In genomic region chr7:77878500-77878899, GRCh38 we compare ENCODE assay signal across 22 cellular contexts.
A peak's percentile ranks its signal among the peaks of the same experiment; 100 is the strongest.
DNase-seq lines count a peak whose midpoint lies in the region; ATAC-seq, FAIRE-seq and TF ChIP-seq lines count a peak whose summit lies in the region.
"Had no signal": no experiment of that assay in that cellular context is flagged by ENCODE, and none has a peak within 500 bp of the region (broad histone marks: within the 10 kb centered on the region; RNA-seq: fewer than 3 reads in every experiment).

No MANE protein-coding gene starts in this region.

- H3K14ac ChIP-seq in IMR-90 (replicated peaks; ENCODE audit: low read depth, low read length), result no peak overlapping the region

- H3K9ac ChIP-seq in IMR-90 (ENCODE audit: low read depth, low read length) (no peak overlapping the region), K562 (ENCODE audit: insufficient read depth in 1 of 2, low read depth in 2 of 2, low read length in 2 of 2) (no peak overlapping the region)
- H3K9ac ChIP-seq: BLaER1 had no signal

- no peak overlapping the region for H3K27ac ChIP-seq in IMR-90 (ENCODE audit: insufficient read depth, low read length)
- no peak overlapping the region for H3K27ac ChIP-seq in K562 (ENCODE audit: extremely low read depth, low read depth, low read length)
- peak overlapping the region in 3 of 4 donors; percentile 6 to 47 (median 26) for H3K27ac ChIP-seq in gastrocnemius medialis
- no peak overlapping the region for H3K27ac ChIP-seq in ascending aorta
- no peak overlapping the region for H3K27ac ChIP-seq in testis
- H3K27ac ChIP-seq: BLaER1, C4-2B had no signal

- H2BK15ac ChIP-seq in IMR-90 (ENCODE audit: low read depth, low read length), result no peak overlapping the region

- H2BK20ac ChIP-seq in IMR-90 (ENCODE audit: low read depth, low read length), result no peak overlapping the region

- H3K4me2 ChIP-seq in IMR-90 (ENCODE audit: low read depth, low read length) (no peak overlapping the region), K562 (ENCODE audit: insufficient read depth, low read length) (no peak overlapping the region)
- H3K4me2 ChIP-seq: BLaER1, GM23338 had no signal

- no peak overlapping the region for H2AK9ac ChIP-seq in IMR-90 (replicated peaks; ENCODE audit: low read depth, low read length, poor library complexity)

- TF ChIP-seq RAD21 in IMR-90 (IDR thresholded peaks at IDR 0.05; ENCODE audit: low read length) (no peak), K562 (CRISPR knock-in tag; conservative IDR thresholded peaks at IDR 0.05 in 1 of 2, IDR thresholded peaks at IDR 0.05 in 1 of 2) (no peak)

- POLR2A ChIA-PET in IMR-90 (lab: Charles Lee; ENCODE audit: unreplicated experiment), result no interaction called here
- POLR2A ChIA-PET in K562 (lab: Yijun Ruan, JAX), result no interaction called here

- no CpG with 5 or more reads among the region's 1 CpG for WGBS in IMR-90 (ENCODE audit: extremely low coverage in 2 of 2, insufficient read length in 1 of 2), 2 experiments
- 88% methylated on average over 1 of the region's 1 CpG for WGBS in K562 (ENCODE audit: insufficient coverage, low coverage, missing lambda C conversion rate)
- 95 to 100% methylated on average over 1 of the region's 1 CpG for WGBS in testis, 2 donors

- TF ChIP-seq EP300 in K562 (IDR thresholded peaks at IDR 0.05; ENCODE audit: low read length), result no peak

- in situ Hi-C loops in IMR-90 (cut with MboI; ENCODE audit: low sequenced_read_pairs), result no loop called here
- in situ Hi-C loops in K562 (cut with MboI), result no loop called here
- in situ Hi-C loops in gastrocnemius medialis (cut with MboI; ENCODE audit: low sequenced_read_pairs in 4 of 4), result no loop called here

- H3K9me3 ChIP-seq in IMR-90 (ENCODE audit: control insufficient read depth, insufficient read depth, low read length), result no peaks in the 10 kb centered on the region
- no peaks in the 10 kb centered on the region for H3K9me3 ChIP-seq in K562 (replicated peaks; ENCODE audit: control insufficient read depth, insufficient read depth, low read depth, low read length)
- no peaks in the 10 kb centered on the region for H3K9me3 ChIP-seq in gastrocnemius medialis
- no peaks in the 10 kb centered on the region for H3K9me3 ChIP-seq in ascending aorta
- no peaks in the 10 kb centered on the region for H3K9me3 ChIP-seq in testis
- H3K9me3 ChIP-seq: BLaER1, Caco-2 had no signal

- no peak overlapping the region for H2BK120ac ChIP-seq in IMR-90 (ENCODE audit: low read depth, low read length)

- TF ChIP-seq CTCF in IMR-90 (conservative IDR thresholded peaks at IDR 0.05; ENCODE audit: low read depth, low read length), result no peak
- no peak for TF ChIP-seq CTCF in K562 (IDR thresholded peaks at IDR 0.05 in 2 of 3, conservative IDR thresholded peaks at IDR 0.05 in 1 of 3; ENCODE audit: insufficient read depth in 2 of 3, low read depth in 1 of 3, low read length in 3 of 3)
- no peak for TF ChIP-seq CTCF in gastrocnemius medialis (IDR thresholded peaks at IDR 0.05 in 4 of 5, conservative IDR thresholded peaks at IDR 0.05 in 1 of 5)
- TF ChIP-seq CTCF in ascending aorta (IDR thresholded peaks at IDR 0.05), result no peak
- TF ChIP-seq CTCF in testis (IDR thresholded peaks at IDR 0.05), result no peak

- no TSS peak for BruUV-seq in IMR-90 (replicated peaks; lab: Mats Ljungman, UMichigan)
- no TSS peak for BruUV-seq in K562 (replicated peaks; lab: Mats Ljungman, UMichigan)

- no peak for ATAC-seq in IMR-90 (ENCODE audit: low read depth)
- no peak for ATAC-seq in K562
- no peak for ATAC-seq in gastrocnemius medialis
- ATAC-seq in GM21529 (IDR thresholded peaks at IDR 0.05; ENCODE audit: unreplicated experiment), result no peak
- ATAC-seq: CD8-positive, alpha-beta T cell; GM23338; HCT116 had no signal

- no peak overlapping the region for H3K18ac ChIP-seq in IMR-90 (ENCODE audit: low read depth, low read length)

- H4K20me1 ChIP-seq in IMR-90 (ENCODE audit: insufficient read depth, low read length), result no peaks in the 10 kb centered on the region
- no peaks in the 10 kb centered on the region; the same call in 1 of the 2 replicates for H4K20me1 ChIP-seq in K562 (replicated peaks; ENCODE audit: control insufficient read depth, insufficient read depth, low read length)
- H4K20me1 ChIP-seq: BLaER1 had no signal

- H2AFZ ChIP-seq in IMR-90 (replicated peaks; ENCODE audit: low read length, poor library complexity), result no peak overlapping the region
- H2AFZ ChIP-seq in K562 (ENCODE audit: low read depth, low read length), result no peak overlapping the region
- H2AFZ ChIP-seq: GM23338 had no signal

- 0 out of 2 replicates have a peak overlapping the region, but pooled peaks have one; percentile 10 for H2AK5ac ChIP-seq in IMR-90 (ENCODE audit: low read depth, low read length)

- FAIRE-seq in GM18507 (lab: Jason Lieb, UNC), result peak; percentile 42
- FAIRE-seq in K562 (lab: Jason Lieb, UNC), result no peak
- FAIRE-seq: G401.6, GM12892, GM19239 had no signal

- H3K36me3 ChIP-seq in IMR-90 (ENCODE audit: control insufficient read depth, insufficient read depth, low read length), result 0 out of 2 replicates have a peak, but pooled peaks cover 1% of the 10 kb centered on the region
- peaks cover 5% of the 10 kb centered on the region; the same call in 1 of the 3 replicates for H3K36me3 ChIP-seq in K562 (ENCODE audit: control insufficient read depth, insufficient read depth, low read length)
- H3K36me3 ChIP-seq in gastrocnemius medialis, result no peaks in the 10 kb centered on the region
- no peaks in the 10 kb centered on the region for H3K36me3 ChIP-seq in ascending aorta
- no peaks in the 10 kb centered on the region for H3K36me3 ChIP-seq in testis (ENCODE audit: low read depth, missing control alignments)
- H3K36me3 ChIP-seq: BLaER1 had no signal

- no peak overlapping the region for H4K8ac ChIP-seq in IMR-90 (ENCODE audit: low read depth in 2 of 2, low read length in 2 of 2)

- H3K4ac ChIP-seq in IMR-90 (ENCODE audit: low read depth, low read length), result no peak overlapping the region

- dilution Hi-C loops in IMR-90 (cut with HindIII; ENCODE audit: low sequenced_read_pairs, unreplicated experiment), result no loop called here

- H3K27me3 ChIP-seq in IMR-90 (ENCODE audit: control insufficient read depth, insufficient read depth, low read length), result no peaks in the 10 kb centered on the region
- H3K27me3 ChIP-seq in K562 (ENCODE audit: control insufficient read depth in 2 of 2, insufficient read depth in 2 of 2, low read length in 2 of 2), result no peaks in the 10 kb centered on the region
- H3K27me3 ChIP-seq in gastrocnemius medialis, result no peaks in the 10 kb centered on the region
- no peaks in the 10 kb centered on the region for H3K27me3 ChIP-seq in ascending aorta
- H3K27me3 ChIP-seq in testis, result no peaks in the 10 kb centered on the region
- H3K27me3 ChIP-seq: BLaER1 had no signal

- H3K4me3 ChIP-seq in IMR-90 (ENCODE audit: insufficient read depth, low read depth, low read length), result no peak overlapping the region
- H3K4me3 ChIP-seq in K562, result no peak overlapping the region
- no peak overlapping the region for H3K4me3 ChIP-seq in gastrocnemius medialis
- H3K4me3 ChIP-seq in ascending aorta, result no peak overlapping the region
- H3K4me3 ChIP-seq in testis, result no peak overlapping the region
- H3K4me3 ChIP-seq: BLaER1, GM23338 had no signal

- H3K79me2 ChIP-seq in K562 (ENCODE audit: control insufficient read depth, insufficient read depth, low read length), result peaks cover 43% of the 10 kb centered on the region

- intact Hi-C loops in IMR-90 (cut with micrococcal nuclease), result no loop called here
- intact Hi-C loops in K562 (cut with micrococcal nuclease), result no loop called here
- intact Hi-C loops in gastrocnemius medialis (cut with DNase I; ENCODE audit: low total_unique reads), result loop anchor here (5.0 kb wide), 1 partner anchor 66 kb away; no protein-coding TSS in a partner anchor
- intact Hi-C loops in ascending aorta (cut with DNase I), result no loop called here
- intact Hi-C loops in testis (cut with DNase I; ENCODE audit: low total_unique reads), result no loop called here

- CTCF ChIA-PET in IMR-90 (lab: Yijun Ruan, JAX) (no interaction called here), K562 (lab: Yijun Ruan, JAX; ENCODE audit: low intra/inter-chr PET ratio) (no interaction called here)

- H4K5ac ChIP-seq in IMR-90 (ENCODE audit: low read depth, low read length), result no peak overlapping the region

- no peak overlapping the region for H2BK5ac ChIP-seq in IMR-90 (ENCODE audit: low read depth, low read length, poor library complexity, severe bottlenecking)

- H4K91ac ChIP-seq in IMR-90 (ENCODE audit: insufficient read depth, low read depth, low read length), result no peak overlapping the region

- peaks cover 5% of the 10 kb centered on the region for H3K4me1 ChIP-seq in IMR-90 (ENCODE audit: control insufficient read depth, insufficient read depth, low read length)
- H3K4me1 ChIP-seq in K562 (replicated peaks in 1 of 2; ENCODE audit: control insufficient read depth in 2 of 2, insufficient read depth in 2 of 2, low read length in 2 of 2), result peaks cover 0 to 3% of the 10 kb centered on the region in 2 experiments; a peak in 2 of 5 replicates
- peaks cover 31 to 38% of the 10 kb centered on the region in 2 donors for H3K4me1 ChIP-seq in gastrocnemius medialis
- no peaks in the 10 kb centered on the region for H3K4me1 ChIP-seq in ascending aorta
- no peaks in the 10 kb centered on the region for H3K4me1 ChIP-seq in testis
- H3K4me1 ChIP-seq: BLaER1 had no signal

- DNase-seq in GM18507 (ENCODE audit: extremely low spot score, insufficient read length, low read depth) (no peak), IMR-90 (no peak), K562 (ENCODE audit: extremely low read depth in 1 of 4, low spot score in 3 of 4) (no peak), gastrocnemius medialis (no peak), SW480 (ENCODE audit: low spot score) (no peak), ascending aorta (ENCODE audit: low spot score in 2 of 2) (no peak), testis (no peak)
- DNase-seq: Caco-2; CD4-positive, CD25-positive, alpha-beta regulatory T cell; CD8-positive, alpha-beta T cell; DMS153; DND-41; H9; HFFc6 had no signal

- H3K79me1 ChIP-seq in IMR-90 (ENCODE audit: low read depth in 1 of 2, low read length in 2 of 2), result peaks cover 20 to 49% of the 10 kb centered on the region in 2 experiments

- no peak overlapping the region for H3K23ac ChIP-seq in IMR-90 (ENCODE audit: low read depth, low read length)

- no peak for TF ChIP-seq POLR2A in IMR-90 (IDR thresholded peaks at IDR 0.05; ENCODE audit: low read depth, low read length)
- TF ChIP-seq POLR2A in K562 (conservative IDR thresholded peaks at IDR 0.05), result no peak
- no peak for TF ChIP-seq POLR2A in gastrocnemius medialis (IDR thresholded peaks at IDR 0.05)
- TF ChIP-seq POLR2A in testis (IDR thresholded peaks at IDR 0.05), result no peak

- no peak overlapping the region for H3K56ac ChIP-seq in IMR-90 (ENCODE audit: extremely low read depth, insufficient read depth, low read length)

- H3K9me1 ChIP-seq in IMR-90 (ENCODE audit: insufficient read depth, low read length), result peaks cover 11% of the 10 kb centered on the region
- H3K9me1 ChIP-seq in K562 (ENCODE audit: control insufficient read depth, insufficient read depth, low read length), result peaks cover 4% of the 10 kb centered on the region

TF ChIP-seq in IMR-90, 13 proteins besides CTCF, POLR2A, EP300 and RAD21 (continues in another document):
- TF ChIP-seq CEBPB (IDR thresholded peaks at IDR 0.05; ENCODE audit: low read depth, low read length) (no peak), MAZ (IDR thresholded peaks at IDR 0.05; ENCODE audit: borderline replicate concordance, low read depth, low read length) (no peak)

TF ChIP-seq in K562, 482 proteins besides CTCF, POLR2A, EP300 and RAD21 (continues in another document):
- TF ChIP-seq HMG20B (CRISPR knock-in tag; IDR thresholded peaks at IDR 0.05), result no peak

Comparison
In these comparisons a context has a peak if more than half of its experiments do, and no peak if none do; other contexts are left out.
1. H3K27ac ChIP-seq: peak in gastrocnemius medialis (3 of 4); none in IMR-90 (single experiment), K562 (single experiment), ascending aorta (0 of 2) and testis (0 of 2).